In genomic region chr3:42497009-42497731, GRCh38 we compare ENCODE assay signal across 10 cellular contexts. TPM values are rescaled to one million over a fixed set of nuclear protein-coding genes. Genes with fewer than 3 reads are reported as not detected.
DNase-seq lines count a peak whose midpoint lies in the region; ATAC-seq, FAIRE-seq and TF ChIP-seq lines count a peak whose summit lies in the region.
"Had no signal": no experiment of that assay in that cellular context is flagged by ENCODE, and none has a peak within 500 bp of the region (broad histone marks: within the 10 kb centered on the region; RNA-seq: fewer than 3 reads in every experiment).

No MANE protein-coding gene starts in this region.

- H3K27me3 ChIP-seq in transverse colon = peaks cover 53% of the 10 kb centered on the region

- in situ Hi-C loops in transverse colon (cut with MboI; ENCODE audit: low pct_ligation_motif_present in 1 of 4, low pct_unique_long_range_greater_than_20kb in 1 of 4, low sequenced_read_pairs in 3 of 4) = no loop called here

- H3K27ac ChIP-seq in transverse colon = peak overlapping the region in 1 of 4 donors; percentile 11

- 43 to 88% methylated on average over 4 to 13 of the region's 13 CpGs for WGBS in transverse colon (ENCODE audit: low coverage in 1 of 2), 2 donors

- peaks cover 3 to 33% (median 23%) of the 10 kb centered on the region in 4 donors for H3K4me1 ChIP-seq in transverse colon

- no peaks in the 10 kb centered on the region for H3K36me3 ChIP-seq in transverse colon

- DNase-seq in GM12891 (ENCODE audit: insufficient read length, low spot score) (no peak), RCC 7860 (ENCODE audit: low spot score) (peak; percentile 8), fibroblast of peridontal ligament (ENCODE audit: extremely low read depth) (peak; percentile 3), sciatic nerve (ENCODE audit: low spot score) (peak; percentile 40), GM10248 (ENCODE audit: extremely low spot score) (no peak), transverse colon (no peak)
- DNase-seq in stimulated activated CD4-positive, alpha-beta T cell treated with anti-CD3 and anti-CD28 coated beads, Interleukin-4, amount 100 ng/mL, for 24 hours = no peak
- DNase-seq: NCI-H2029 treated with DMSO at 0.1 percent for 48 hours had no signal

- TF ChIP-seq EP300 in transverse colon (IDR thresholded peaks at IDR 0.05; ENCODE audit: low read depth) = no peak

- intact Hi-C loops in sciatic nerve (cut with DNase I) (no loop called here), transverse colon (cut with DNase I; ENCODE audit: low total_unique reads) (no loop called here)

- no peaks in the 10 kb centered on the region for H3K9me3 ChIP-seq in transverse colon

- peak; percentile 45 for FAIRE-seq in GM12891 (lab: Jason Lieb, UNC)
- FAIRE-seq in RCC 7860 (lab: Jason Lieb, UNC) = no peak
- FAIRE-seq: colon had no signal

- H3K4me3 ChIP-seq in transverse colon = no peak overlapping the region

- TF ChIP-seq CTCF in GM10248 (IDR thresholded peaks at IDR 0.05; ENCODE audit: control extremely low read depth, extremely low read depth, low read depth, missing control alignments) = no peak
- TF ChIP-seq CTCF in transverse colon (IDR thresholded peaks at IDR 0.05) = no peak

- ATAC-seq in sciatic nerve (no peak), GM18502 (IDR thresholded peaks at IDR 0.05; ENCODE audit: poor library complexity, unreplicated experiment) (no peak)

- CTCF ChIA-PET in GM10248 (lab: Yijun Ruan, JAX) = no interaction called here

- POLR2A ChIA-PET in GM10248 (lab: Yijun Ruan, JAX) = interaction anchor here (0.6 kb wide), 1 partner anchor 45 kb away, joined by 5 read pairs; no protein-coding TSS in a partner anchor

- no peak for TF ChIP-seq POLR2A in GM12891 (IDR thresholded peaks at IDR 0.05; ENCODE audit: low read depth, low read length)
- no peak for TF ChIP-seq POLR2A in transverse colon (IDR thresholded peaks at IDR 0.05)

TF ChIP-seq in GM12891, 5 proteins besides CTCF, POLR2A, EP300 and RAD21:
- TF ChIP-seq SPI1 (IDR thresholded peaks at IDR 0.05; ENCODE audit: low read depth, low read length) (no peak), POU2F2 (IDR thresholded peaks at IDR 0.05; ENCODE audit: low read depth, low read length) (no peak), TAF1 (IDR thresholded peaks at IDR 0.05; ENCODE audit: low read depth, low read length) (no peak), PAX5 (IDR thresholded peaks at IDR 0.05; ENCODE audit: insufficient read depth, low read length, severe bottlenecking) (no peak), POLR2AphosphoS5 (IDR thresholded peaks at IDR 0.05; ENCODE audit: low read depth, low read length) (no peak)
TF ChIP-seq in GM12891: peak in this region for 0.

RNA-seq across cellular contexts. Expression of gene VIPR1, which starts 5.3 kb away (rescaled TPM):
- not detected for polyA plus RNA-seq in GM12891 (2012; ENCODE audit: low read depth, missing spikeins)
- total RNA-seq in sciatic nerve (5.8 TPM), transverse colon (100 to 1,000 TPM; 121 to 565 (median 254) TPM)

Comparison
In these comparisons a context has a peak if more than half of its experiments do, and no peak if none do; other contexts are left out.
1. DNase-seq: peak in RCC 7860 (single experiment), fibroblast of peridontal ligament (single experiment) and sciatic nerve (single experiment); none in GM12891 (single experiment), GM10248 (single experiment), transverse colon (single experiment) and stimulated activated CD4-positive, alpha-beta T cell treated with anti-CD3 and anti-CD28 coated beads, Interleukin-4, amount 100 ng/mL, for 24 hours (single experiment).
2. RNA of gene VIPR1, which starts 5.3 kb away (total RNA-seq): 121 to 565 TPM in transverse colon; 5.8 TPM in sciatic nerve (single experiment); every median in the first group is over 10 times any median in the second.